ENCODE assay signal across 17 cellular contexts in genomic region chr4:26220704-26221103, GRCh38.
DNase-seq lines count a peak whose midpoint lies in the region; TF ChIP-seq lines count a peak whose summit lies in the region.
"Had no signal": no experiment of that assay in that cellular context is flagged by ENCODE, and none has a peak within 500 bp of the region (broad histone marks: within the 10 kb centered on the region; RNA-seq: fewer than 3 reads in every experiment).

No MANE protein-coding gene starts in this region.

- H3K36me3 Mint-ChIP-seq in Calu3 (ENCODE audit: insufficient read depth, unreplicated experiment): no peaks in the 10 kb centered on the region
- H3K36me3 Mint-ChIP-seq: activated CD4-positive, alpha-beta memory T cell treated with anti-CD3 and anti-CD28 coated beads for 36 hours; IgD-negative memory B cell had no signal

- no peak for TF ChIP-seq CTCF in Calu3 (IDR thresholded peaks at IDR 0.05; ENCODE audit: unreplicated experiment)

- intact Hi-C loops in Calu3 (cut with micrococcal nuclease; ENCODE audit: unreplicated experiment): loop anchor here (5.0 to 10.0 kb wide), 2 partner anchors 94 to 138 kb away; no protein-coding TSS in a partner anchor

- CTCF ChIA-PET in Calu3 (lab: Charles Lee): no interaction called here

- peak overlapping the region; percentile 61 for H3K4me3 Mint-ChIP-seq in Calu3 (ENCODE audit: low read depth, unreplicated experiment)
- H3K4me3 Mint-ChIP-seq: activated CD4-positive, alpha-beta memory T cell treated with anti-CD3 and anti-CD28 coated beads for 36 hours; activated T-helper 17 cell treated with anti-CD3 and anti-CD28 coated beads, Interleukin-2, amount 50 U/mL, for 72 hours; IgD-negative memory B cell had no signal

- peak overlapping the region; percentile 80 for H3K27ac Mint-ChIP-seq in Calu3 (ENCODE audit: unreplicated experiment)
- H3K27ac Mint-ChIP-seq: activated CD4-positive, alpha-beta memory T cell treated with anti-CD3 and anti-CD28 coated beads for 36 hours; activated T-helper 17 cell treated with anti-CD3 and anti-CD28 coated beads, Interleukin-2, amount 50 U/mL, for 72 hours; IgD-negative memory B cell had no signal

- no peaks in the 10 kb centered on the region for H3K36me3 ChIP-seq in MG63
- H3K36me3 ChIP-seq: cardiac muscle cell, tibial nerve had no signal

- H3K9me3 Mint-ChIP-seq in Calu3 (ENCODE audit: low read depth, unreplicated experiment): no peaks in the 10 kb centered on the region
- H3K9me3 Mint-ChIP-seq: activated CD4-positive, alpha-beta memory T cell treated with anti-CD3 and anti-CD28 coated beads for 36 hours had no signal

- no peaks in the 10 kb centered on the region for H3K9me3 ChIP-seq in MG63
- H3K9me3 ChIP-seq: BLaER1 treated with 17β-estradiol and CSF1 and Interleukin-3, amounts not matched to agents 10 nM and 100 nM; tibial nerve had no signal

- DNase-seq in Calu3 (peak; percentile 31), MG63 (peak; percentile 59), astrocyte of the hippocampus (ENCODE audit: low read depth, low spot score) (peak; percentile 41), iris pigment epithelial cell (ENCODE audit: low read depth) (peak; percentile 88), islet precursor cell (no peak), NCI-H526 treated with DMSO at 0.1 percent for 48 hours (lab: John Stamatoyannopoulos, UW) (no peak), putamen (ENCODE audit: low spot score) (no peak)
- no peak for DNase-seq in activated CD4-positive, alpha-beta T cell treated with anti-CD3 and anti-CD28 coated beads for 48 hours
- DNase-seq: activated CD4-positive, alpha-beta memory T cell treated with anti-CD3 and anti-CD28 coated beads for 36 hours; DMS79; NCI-H1694 treated with DMSO at 0.1 percent for 48 hours; NCI-H524 had no signal

- no peak overlapping the region for H3K4me3 ChIP-seq in MG63
- H3K4me3 ChIP-seq: BLaER1 treated with 17β-estradiol and CSF1 and Interleukin-3, amounts not matched to agents 10 nM and 100 nM; cardiac muscle cell; tibial nerve had no signal

- H3K4me1 Mint-ChIP-seq in Calu3 (ENCODE audit: low read depth, unreplicated experiment): peaks cover 34% of the 10 kb centered on the region
- H3K4me1 Mint-ChIP-seq: activated T-helper 17 cell treated with anti-CD3 and anti-CD28 coated beads, Interleukin-2, amount 50 U/mL, for 72 hours had no signal

- peaks cover under 1% of the 10 kb centered on the region for H3K27me3 Mint-ChIP-seq in Calu3 (ENCODE audit: unreplicated experiment)
- H3K27me3 Mint-ChIP-seq: activated CD4-positive, alpha-beta memory T cell treated with anti-CD3 and anti-CD28 coated beads for 36 hours; activated T-helper 17 cell treated with anti-CD3 and anti-CD28 coated beads, Interleukin-2, amount 50 U/mL, for 72 hours; IgD-negative memory B cell had no signal

- no TSS peak for BruUV-seq in Calu3 (replicated peaks; lab: Mats Ljungman, UMichigan)

- no peaks in the 10 kb centered on the region for H3K27me3 ChIP-seq in MG63
- H3K27me3 ChIP-seq: BLaER1 treated with 17β-estradiol and CSF1 and Interleukin-3, amounts not matched to agents 10 nM and 100 nM; cardiac muscle cell; tibial nerve had no signal

Comparison
In these comparisons a context has a peak if more than half of its experiments do, and no peak if none do; other contexts are left out.
1. DNase-seq: peak in Calu3 (single experiment), MG63 (single experiment), astrocyte of the hippocampus (single experiment) and iris pigment epithelial cell (single experiment); none in islet precursor cell (single experiment), NCI-H526 treated with DMSO at 0.1 percent for 48 hours (single experiment), activated CD4-positive, alpha-beta T cell treated with anti-CD3 and anti-CD28 coated beads for 48 hours (single experiment) and putamen (single experiment).